ENCODE assay signal across 1 cellular context in the genomic region with DNA sequence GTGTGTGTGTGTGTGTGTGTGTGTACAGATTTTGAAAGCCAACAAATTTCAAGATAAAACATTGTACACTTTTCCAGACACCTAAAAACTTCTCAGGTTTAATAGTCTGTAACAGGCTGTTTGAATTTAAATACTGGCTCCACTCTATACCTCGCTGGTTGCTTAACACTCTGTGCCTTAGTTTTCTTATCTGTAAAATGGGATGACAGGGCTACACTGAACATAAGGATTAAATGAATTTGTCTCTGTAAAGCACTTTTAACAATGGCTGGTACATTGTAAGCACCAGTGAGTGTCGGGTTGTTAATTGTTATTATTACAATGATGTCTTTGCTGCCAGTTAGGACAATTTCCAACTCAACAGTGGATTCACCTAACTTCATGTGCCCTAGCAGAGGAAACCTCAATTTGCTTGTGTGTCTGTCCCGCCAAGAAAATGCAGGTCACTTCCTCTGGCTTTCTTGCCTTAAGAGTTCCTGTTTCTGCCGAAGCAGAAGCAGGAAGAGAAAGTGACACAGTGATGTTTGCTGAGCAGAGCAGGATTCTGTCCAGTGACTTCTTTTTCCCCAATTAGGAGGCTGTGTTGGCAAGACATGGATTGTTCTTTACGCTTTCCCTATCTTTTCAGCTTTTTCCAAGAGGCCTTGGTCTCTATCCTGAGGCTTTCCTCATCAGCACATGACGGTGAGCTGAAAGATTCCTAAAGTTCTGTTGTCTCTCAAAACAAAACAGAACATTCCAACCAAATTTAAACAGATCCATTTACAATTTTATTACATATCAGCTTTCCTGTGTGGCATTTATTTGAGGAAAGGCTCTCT.
TF ChIP-seq lines count a peak whose summit lies in the region.

No MANE protein-coding gene starts in this region.

TF ChIP-seq in GM12878, 131 proteins besides CTCF, POLR2A, EP300 and RAD21 (continued from another document and continues in another):
- no peak for TF ChIP-seq SUPT20H (IDR thresholded peaks at IDR 0.05; ENCODE audit: borderline replicate concordance, control insufficient read depth, low read depth, low read length)
- TF ChIP-seq WRNIP1 (IDR thresholded peaks at IDR 0.05; ENCODE audit: borderline replicate concordance, low read depth, low read length): 0 out of 2 replicates have a peak, but pooled peaks have one; percentile 71
- TF ChIP-seq, protein P1, sequence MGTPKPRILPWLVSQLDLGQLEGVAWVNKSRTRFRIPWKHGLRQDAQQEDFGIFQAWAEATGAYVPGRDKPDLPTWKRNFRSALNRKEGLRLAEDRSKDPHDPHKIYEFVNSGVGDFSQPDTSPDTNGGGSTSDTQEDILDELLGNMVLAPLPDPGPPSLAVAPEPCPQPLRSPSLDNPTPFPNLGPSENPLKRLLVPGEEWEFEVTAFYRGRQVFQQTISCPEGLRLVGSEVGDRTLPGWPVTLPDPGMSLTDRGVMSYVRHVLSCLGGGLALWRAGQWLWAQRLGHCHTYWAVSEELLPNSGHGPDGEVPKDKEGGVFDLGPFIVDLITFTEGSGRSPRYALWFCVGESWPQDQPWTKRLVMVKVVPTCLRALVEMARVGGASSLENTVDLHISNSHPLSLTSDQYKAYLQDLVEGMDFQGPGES (IDR thresholded peaks at IDR 0.05): no peak
- TF ChIP-seq MTA2 (IDR thresholded peaks at IDR 0.05; ENCODE audit: low read depth): no peak; the same call in 1 of the 2 replicates
- TF ChIP-seq CREB1 (IDR thresholded peaks at IDR 0.05; ENCODE audit: low read depth): peak; percentile 48; the same call in 1 of the 2 replicates
- peak; percentile 44; the same call in 2 of the 3 replicates for TF ChIP-seq POU2F2 (IDR thresholded peaks at IDR 0.05; ENCODE audit: borderline replicate concordance, low read depth, low read length)
- TF ChIP-seq, protein P2, sequence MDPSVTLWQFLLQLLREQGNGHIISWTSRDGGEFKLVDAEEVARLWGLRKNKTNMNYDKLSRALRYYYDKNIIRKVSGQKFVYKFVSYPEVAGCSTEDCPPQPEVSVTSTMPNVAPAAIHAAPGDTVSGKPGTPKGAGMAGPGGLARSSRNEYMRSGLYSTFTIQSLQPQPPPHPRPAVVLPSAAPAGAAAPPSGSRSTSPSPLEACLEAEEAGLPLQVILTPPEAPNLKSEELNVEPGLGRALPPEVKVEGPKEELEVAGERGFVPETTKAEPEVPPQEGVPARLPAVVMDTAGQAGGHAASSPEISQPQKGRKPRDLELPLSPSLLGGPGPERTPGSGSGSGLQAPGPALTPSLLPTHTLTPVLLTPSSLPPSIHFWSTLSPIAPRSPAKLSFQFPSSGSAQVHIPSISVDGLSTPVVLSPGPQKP (IDR thresholded peaks at IDR 0.05; ENCODE audit: low read depth, low read length): no peak
- no peak for TF ChIP-seq FOXM1 (IDR thresholded peaks at IDR 0.05; ENCODE audit: low read depth, low read length)
- no peak for TF ChIP-seq MEF2B (IDR thresholded peaks at IDR 0.05; ENCODE audit: partially characterized antibody, poor library complexity, severe bottlenecking)
- TF ChIP-seq, protein P3, sequence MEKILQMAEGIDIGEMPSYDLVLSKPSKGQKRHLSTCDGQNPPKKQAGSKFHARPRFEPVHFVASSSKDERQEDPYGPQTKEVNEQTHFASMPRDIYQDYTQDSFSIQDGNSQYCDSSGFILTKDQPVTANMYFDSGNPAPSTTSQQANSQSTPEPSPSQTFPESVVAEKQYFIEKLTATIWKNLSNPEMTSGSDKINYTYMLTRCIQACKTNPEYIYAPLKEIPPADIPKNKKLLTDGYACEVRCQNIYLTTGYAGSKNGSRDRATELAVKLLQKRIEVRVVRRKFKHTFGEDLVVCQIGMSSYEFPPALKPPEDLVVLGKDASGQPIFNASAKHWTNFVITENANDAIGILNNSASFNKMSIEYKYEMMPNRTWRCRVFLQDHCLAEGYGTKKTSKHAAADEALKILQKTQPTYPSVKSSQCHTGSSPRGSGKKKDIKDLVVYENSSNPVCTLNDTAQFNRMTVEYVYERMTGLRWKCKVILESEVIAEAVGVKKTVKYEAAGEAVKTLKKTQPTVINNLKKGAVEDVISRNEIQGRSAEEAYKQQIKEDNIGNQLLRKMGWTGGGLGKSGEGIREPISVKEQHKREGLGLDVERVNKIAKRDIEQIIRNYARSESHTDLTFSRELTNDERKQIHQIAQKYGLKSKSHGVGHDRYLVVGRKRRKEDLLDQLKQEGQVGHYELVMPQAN (conservative IDR thresholded peaks at IDR 0.05): no peak
- peak; percentile 61; the same call in 1 of the 2 replicates for TF ChIP-seq POLR2AphosphoS5 (IDR thresholded peaks at IDR 0.05; ENCODE audit: low read length)
- peak; percentile 19; the same call in 1 of the 2 replicates for TF ChIP-seq SMC3 (IDR thresholded peaks at IDR 0.05; ENCODE audit: borderline replicate concordance, low read length)
- peak; percentile 5; the same call in 1 of the 2 replicates for TF ChIP-seq GATAD2B (conservative IDR thresholded peaks at IDR 0.05; ENCODE audit: low read depth)
- no peak for TF ChIP-seq CHD2 (IDR thresholded peaks at IDR 0.05; ENCODE audit: borderline replicate concordance, low read depth, low read length)
- TF ChIP-seq, protein P4, sequence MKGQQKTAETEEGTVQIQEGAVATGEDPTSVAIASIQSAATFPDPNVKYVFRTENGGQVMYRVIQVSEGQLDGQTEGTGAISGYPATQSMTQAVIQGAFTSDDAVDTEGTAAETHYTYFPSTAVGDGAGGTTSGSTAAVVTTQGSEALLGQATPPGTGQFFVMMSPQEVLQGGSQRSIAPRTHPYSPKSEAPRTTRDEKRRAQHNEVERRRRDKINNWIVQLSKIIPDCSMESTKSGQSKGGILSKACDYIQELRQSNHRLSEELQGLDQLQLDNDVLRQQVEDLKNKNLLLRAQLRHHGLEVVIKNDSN (IDR thresholded peaks at IDR 0.05; ENCODE audit: borderline replicate concordance, extremely low read length, insufficient read depth, low read depth, low read length): no peak
- TF ChIP-seq, protein P5, sequence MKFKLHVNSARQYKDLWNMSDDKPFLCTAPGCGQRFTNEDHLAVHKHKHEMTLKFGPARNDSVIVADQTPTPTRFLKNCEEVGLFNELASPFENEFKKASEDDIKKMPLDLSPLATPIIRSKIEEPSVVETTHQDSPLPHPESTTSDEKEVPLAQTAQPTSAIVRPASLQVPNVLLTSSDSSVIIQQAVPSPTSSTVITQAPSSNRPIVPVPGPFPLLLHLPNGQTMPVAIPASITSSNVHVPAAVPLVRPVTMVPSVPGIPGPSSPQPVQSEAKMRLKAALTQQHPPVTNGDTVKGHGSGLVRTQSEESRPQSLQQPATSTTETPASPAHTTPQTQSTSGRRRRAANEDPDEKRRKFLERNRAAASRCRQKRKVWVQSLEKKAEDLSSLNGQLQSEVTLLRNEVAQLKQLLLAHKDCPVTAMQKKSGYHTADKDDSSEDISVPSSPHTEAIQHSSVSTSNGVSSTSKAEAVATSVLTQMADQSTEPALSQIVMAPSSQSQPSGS (IDR thresholded peaks at IDR 0.05; ENCODE audit: low read length): peak; percentile 9; the same call in 1 of the 2 replicates
- TF ChIP-seq TCF12 (IDR thresholded peaks at IDR 0.05; ENCODE audit: low read depth, low read length): no peak
- TF ChIP-seq NR2C1 (IDR thresholded peaks at IDR 0.05): no peak
- no peak for TF ChIP-seq NFIC (IDR thresholded peaks at IDR 0.05; ENCODE audit: low read depth, low read length)
- TF ChIP-seq SUZ12 (IDR thresholded peaks at IDR 0.05; ENCODE audit: unreplicated experiment): no peak
- TF ChIP-seq SP1 (IDR thresholded peaks at IDR 0.05; ENCODE audit: low read depth, low read length): no peak
- no peak for TF ChIP-seq KAT2A (conservative IDR thresholded peaks at IDR 0.05; ENCODE audit: control insufficient read depth, low read depth, low read length)
- peak; percentile 44; the same call in 1 of the 2 replicates for TF ChIP-seq DPF2 (IDR thresholded peaks at IDR 0.05)
- TF ChIP-seq EED (IDR thresholded peaks at IDR 0.05; ENCODE audit: low read depth): peak; percentile 82
- TF ChIP-seq BRCA1 (IDR thresholded peaks at IDR 0.05; ENCODE audit: low read depth, low read length): no peak
- no peak for TF ChIP-seq HDAC6 (IDR thresholded peaks at IDR 0.05; ENCODE audit: unreplicated experiment)
- no peak for TF ChIP-seq ZBTB11 (CRISPR knock-in tag; IDR thresholded peaks at IDR 0.05)
- TF ChIP-seq CHD1 (IDR thresholded peaks at IDR 0.05; ENCODE audit: low read depth, low read length): no peak
- TF ChIP-seq SRF (IDR thresholded peaks at IDR 0.05; ENCODE audit: low read depth in 2 of 2, low read length in 2 of 2): peak in 1 of 2 experiments; percentile 53; a peak in 1 of 4 replicates
- 0 out of 2 replicates have a peak, but pooled peaks have one; percentile 37 for TF ChIP-seq SMARCA5 (IDR thresholded peaks at IDR 0.05)
- no peak for TF ChIP-seq SIN3A (IDR thresholded peaks at IDR 0.05; ENCODE audit: low read depth, low read length)
- TF ChIP-seq FOXK2 (IDR thresholded peaks at IDR 0.05): no peak
- no peak for TF ChIP-seq CUX1 (IDR thresholded peaks at IDR 0.05; ENCODE audit: insufficient replicate concordance, low read depth, low read length)
- no peak for TF ChIP-seq MYC (IDR thresholded peaks at IDR 0.05; ENCODE audit: insufficient read depth, insufficient read length, insufficient replicate concordance, low read length, severe bottlenecking)
- TF ChIP-seq SIX5 (IDR thresholded peaks at IDR 0.05; ENCODE audit: low read depth, low read length, severe bottlenecking): no peak
- no peak for TF ChIP-seq NR2C2 (IDR thresholded peaks at IDR 0.05; ENCODE audit: borderline replicate concordance, control insufficient read depth, insufficient read length, low read depth)
- TF ChIP-seq PKNOX1 (IDR thresholded peaks at IDR 0.05): no peak
- no peak for TF ChIP-seq CEBPB (IDR thresholded peaks at IDR 0.05; ENCODE audit: borderline replicate concordance in 1 of 2, low read depth in 2 of 2, low read length in 2 of 2)
- TF ChIP-seq NFYA (IDR thresholded peaks at IDR 0.05; ENCODE audit: borderline replicate concordance, low read depth, low read length): no peak
- peak; percentile 72 for TF ChIP-seq IKZF1 (conservative IDR thresholded peaks at IDR 0.05)
- TF ChIP-seq TCF7 (IDR thresholded peaks at IDR 0.05; ENCODE audit: borderline replicate concordance): no peak
- no peak for TF ChIP-seq SREBF2 (IDR thresholded peaks at IDR 0.05; ENCODE audit: low read length)
- no peak for TF ChIP-seq MXI1 (IDR thresholded peaks at IDR 0.05; ENCODE audit: low read depth, low read length)
- peak; percentile 44; the same call in 1 of the 2 replicates for TF ChIP-seq ZNF24 (IDR thresholded peaks at IDR 0.05)
- TF ChIP-seq ZSCAN29 (IDR thresholded peaks at IDR 0.05): no peak
- no peak for TF ChIP-seq STAT3 (IDR thresholded peaks at IDR 0.05; ENCODE audit: low read depth, low read length)
